ENCODE assay signal across 10 cellular contexts in genomic region chr4:89509708-89510269, GRCh38.
DNase-seq lines count a peak whose midpoint lies in the region; ATAC-seq and TF ChIP-seq lines count a peak whose summit lies in the region.
"Had no signal": no experiment of that assay in that cellular context is flagged by ENCODE, and none has a peak within 500 bp of the region (broad histone marks: within the 10 kb centered on the region; RNA-seq: fewer than 3 reads in every experiment).

No MANE protein-coding gene starts in this region.

- no peaks in the 10 kb centered on the region for H3K36me3 ChIP-seq in tibial artery

- H3K9me3 Mint-ChIP-seq in activated CD8-positive, alpha-beta T cell treated with anti-CD3 and anti-CD28 coated beads, Interleukin-2, amount 10 ng/mL, durations not matched to agents 7 days and 5 days (ENCODE audit: insufficient read depth) = peaks cover 8% of the 10 kb centered on the region

- no peak overlapping the region for H3K27ac ChIP-seq in tibial artery
- H3K27ac ChIP-seq: VCaP had no signal

- H3K4me3 ChIP-seq in tibial artery = no peak overlapping the region

- peak; percentile 99 for ATAC-seq in HG02885 (IDR thresholded peaks at IDR 0.05; ENCODE audit: poor library complexity, unreplicated experiment)
- peak; percentile 93 for ATAC-seq in activated CD8-positive, alpha-beta T cell treated with anti-CD3 and anti-CD28 coated beads, Interleukin-2, amount 10 ng/mL, durations not matched to agents 7 days and 5 days

- peaks cover 19% of the 10 kb centered on the region for H3K27me3 Mint-ChIP-seq in activated CD8-positive, alpha-beta T cell treated with anti-CD3 and anti-CD28 coated beads, Interleukin-2, amount 10 ng/mL, durations not matched to agents 7 days and 5 days (ENCODE audit: low read depth)

- intact Hi-C loops in tibial artery (cut with DNase I; ENCODE audit: low total_unique reads) = no loop called here

- peak; percentile 0 to 1 for DNase-seq in stimulated activated CD4-positive, alpha-beta T cell treated with anti-CD3 and anti-CD28 coated beads, Interleukin-15, amount 100 ng/mL, for 48 hours (ENCODE audit: low read depth in 2 of 2)
- no peak for DNase-seq in stimulated activated CD4-positive, alpha-beta T cell treated with anti-CD3 and anti-CD28 coated beads, Interleukin-4, amount 100 ng/mL, for 1 hour
- DNase-seq in activated CD8-positive, alpha-beta T cell treated with anti-CD3 and anti-CD28 coated beads, Interleukin-2, amount 10 ng/mL, durations not matched to agents 7 days and 5 days = peak; percentile 54
- DNase-seq in NCI-H446 treated with DMSO at 0.1 percent for 48 hours (lab: John Stamatoyannopoulos, UW) (no peak), tibial artery (no peak), COR-L47 (lab: John Stamatoyannopoulos, UW) (no peak)
- DNase-seq in activated CD4-positive, CD25-positive, alpha-beta regulatory T cell treated with anti-CD3 and anti-CD28 coated beads, Interleukin-2, amount 50 U/mL, for 72 hours = no peak

- H3K27ac Mint-ChIP-seq in activated CD8-positive, alpha-beta T cell treated with anti-CD3 and anti-CD28 coated beads, Interleukin-2, amount 10 ng/mL, durations not matched to agents 7 days and 5 days = peak overlapping the region; percentile 22
- H3K27ac Mint-ChIP-seq: memory B cell had no signal

- no peak for TF ChIP-seq CTCF in tibial artery (IDR thresholded peaks at IDR 0.05)

- H3K36me3 Mint-ChIP-seq in activated CD8-positive, alpha-beta T cell treated with anti-CD3 and anti-CD28 coated beads, Interleukin-2, amount 10 ng/mL, durations not matched to agents 7 days and 5 days (ENCODE audit: low read depth) = peaks cover 9% of the 10 kb centered on the region
- H3K36me3 Mint-ChIP-seq: memory B cell had no signal

- POLR2A ChIA-PET in activated CD8-positive, alpha-beta T cell treated with anti-CD3 and anti-CD28 coated beads, Interleukin-2, amount 10 ng/mL, durations not matched to agents 7 days and 5 days (lab: Charles Lee) = no interaction called here

- H3K4me1 Mint-ChIP-seq in activated CD8-positive, alpha-beta T cell treated with anti-CD3 and anti-CD28 coated beads, Interleukin-2, amount 10 ng/mL, durations not matched to agents 7 days and 5 days (ENCODE audit: low read depth) = peaks cover 19% of the 10 kb centered on the region

- no peaks in the 10 kb centered on the region for H3K9me3 ChIP-seq in tibial artery

- CTCF ChIA-PET in activated CD8-positive, alpha-beta T cell treated with anti-CD3 and anti-CD28 coated beads, Interleukin-2, amount 10 ng/mL, durations not matched to agents 7 days and 5 days (lab: Charles Lee) = no interaction called here

- H3K27me3 ChIP-seq in tibial artery = no peaks in the 10 kb centered on the region

- peak overlapping the region; percentile 29 for H3K4me3 Mint-ChIP-seq in activated CD8-positive, alpha-beta T cell treated with anti-CD3 and anti-CD28 coated beads, Interleukin-2, amount 10 ng/mL, durations not matched to agents 7 days and 5 days
- H3K4me3 Mint-ChIP-seq: memory B cell had no signal

- no peaks in the 10 kb centered on the region for H3K4me1 ChIP-seq in tibial artery

Comparison
In these comparisons a context has a peak if more than half of its experiments do, and no peak if none do; other contexts are left out.
1. DNase-seq: peak in stimulated activated CD4-positive, alpha-beta T cell treated with anti-CD3 and anti-CD28 coated beads, Interleukin-15, amount 100 ng/mL, for 48 hours (2 of 2) and activated CD8-positive, alpha-beta T cell treated with anti-CD3 and anti-CD28 coated beads, Interleukin-2, amount 10 ng/mL, durations not matched to agents 7 days and 5 days (single experiment); none in stimulated activated CD4-positive, alpha-beta T cell treated with anti-CD3 and anti-CD28 coated beads, Interleukin-4, amount 100 ng/mL, for 1 hour (single experiment), NCI-H446 treated with DMSO at 0.1 percent for 48 hours (single experiment), tibial artery (0 of 2), COR-L47 (single experiment) and activated CD4-positive, CD25-positive, alpha-beta regulatory T cell treated with anti-CD3 and anti-CD28 coated beads, Interleukin-2, amount 50 U/mL, for 72 hours (single experiment).